8 cellular contexts compared by ENCODE assay signal in genomic region chr16:89722392-89723278, GRCh38. TPM values are rescaled to one million over a fixed set of nuclear protein-coding genes. Genes with fewer than 3 reads are reported as not detected.
DNase-seq lines count a peak whose midpoint lies in the region; ATAC-seq and TF ChIP-seq lines count a peak whose summit lies in the region.

No MANE protein-coding gene starts in this region.

- H3K23ac ChIP-seq in trophoblast cell (ENCODE audit: low read length), result no peak overlapping the region

- H3K27me3 ChIP-seq in BE2C, result no peaks in the 10 kb centered on the region
- peaks cover 60% of the 10 kb centered on the region for H3K27me3 ChIP-seq in GM23338 (ENCODE audit: insufficient read depth)
- H3K27me3 ChIP-seq in Peyer's patch, result no peaks in the 10 kb centered on the region
- no peaks in the 10 kb centered on the region for H3K27me3 ChIP-seq in trophoblast cell (ENCODE audit: insufficient read depth, low read length)

- no peak overlapping the region for H3K14ac ChIP-seq in trophoblast cell (ENCODE audit: low read length)

- H4K8ac ChIP-seq in trophoblast cell (ENCODE audit: low read depth, low read length), result no peak overlapping the region

- peak overlapping the region; percentile 72; the same call in 1 of the 2 replicates for H2AFZ ChIP-seq in GM23338
- H2AFZ ChIP-seq in trophoblast cell (ENCODE audit: insufficient read depth, low read length, poor library complexity), result no peak overlapping the region

- no peak overlapping the region for H2BK5ac ChIP-seq in trophoblast cell (ENCODE audit: low read depth, low read length, poor library complexity)

- H3K9me3 Mint-ChIP-seq in GM23338, result no peaks in the 10 kb centered on the region; the same call in 2 of the 3 replicates

- H3K9me2 ChIP-seq in GM23338 (ENCODE audit: insufficient read depth), result no peaks in the 10 kb centered on the region

- no peak overlapping the region for H3K27ac ChIP-seq in GM23338 (ENCODE audit: low read depth)
- H3K27ac ChIP-seq in Peyer's patch, result peak overlapping the region; percentile 98 to 99 (median 98)
- no peak overlapping the region for H3K27ac ChIP-seq in trophoblast cell (ENCODE audit: low read depth, low read length)

- peaks cover 24% of the 10 kb centered on the region for H3K36me3 Mint-ChIP-seq in GM23338 (ENCODE audit: low read depth)

- H3K4me3 Mint-ChIP-seq in GM23338, result peak overlapping the region; percentile 69

- H3K4ac ChIP-seq in trophoblast cell (ENCODE audit: low read depth, low read length), result no peak overlapping the region

- ATAC-seq in GM23338, result peak; percentile 5

- CTCF ChIA-PET in HEK293T (lab: Yijun Ruan, JAX), result no interaction called here

- no peak overlapping the region for H2BK120ac ChIP-seq in trophoblast cell (ENCODE audit: insufficient read depth, low read length, poor library complexity)

- H3K4me3 ChIP-seq in BE2C (ENCODE audit: low read depth, low read length), result peak overlapping the region; percentile 64
- peak overlapping the region; percentile 77 for H3K4me3 ChIP-seq in GM23338
- peak overlapping the region; percentile 82 to 98 (median 94) for H3K4me3 ChIP-seq in Peyer's patch
- H3K4me3 ChIP-seq in trophoblast cell (ENCODE audit: low read depth, low read length), result peak overlapping the region; percentile 95

- H3K9me3 ChIP-seq in BE2C (no peaks in the 10 kb centered on the region), Peyer's patch (no peaks in the 10 kb centered on the region), trophoblast cell (ENCODE audit: insufficient read depth, low read depth, low read length) (peaks cover 5% of the 10 kb centered on the region)

- POLR2A ChIA-PET in HEK293T (lab: Yijun Ruan, JAX), result interaction anchor here (0.6 kb wide), 1 partner anchor 12 kb away, joined by 3 read pairs; no protein-coding TSS in a partner anchor

- no peak overlapping the region for H2BK12ac ChIP-seq in trophoblast cell (ENCODE audit: low read length)

- TF ChIP-seq POLR2A in Peyer's patch (IDR thresholded peaks at IDR 0.05), result peak; percentile 70 to 77

- peaks cover 16% of the 10 kb centered on the region for H3K4me1 Mint-ChIP-seq in GM23338

- WGBS in trophoblast cell (ENCODE audit: extremely low coverage, insufficient coverage, insufficient read length), result no CpG with 5 or more reads among the region's 56 CpGs

- peaks cover 35% of the 10 kb centered on the region for H3F3A ChIP-seq in GM23338 (replicated peaks; ENCODE audit: low read depth)

- H3K18ac ChIP-seq in trophoblast cell (ENCODE audit: low read length), result no peak overlapping the region

- no peak overlapping the region for H2AK5ac ChIP-seq in trophoblast cell (ENCODE audit: low read length)

- H3K4me2 ChIP-seq in GM23338, result peak overlapping the region; percentile 93
- peak overlapping the region; percentile 93 for H3K4me2 ChIP-seq in trophoblast cell (ENCODE audit: low read length)

- H4K12ac ChIP-seq in trophoblast cell (ENCODE audit: low read depth, low read length), result no peak overlapping the region

- H3K9ac ChIP-seq in trophoblast cell (ENCODE audit: low read length), result peak overlapping the region; percentile 71

- H3K79me2 ChIP-seq in GM23338 (replicated peaks; ENCODE audit: insufficient read depth), result no peaks in the 10 kb centered on the region
- H3K79me2 ChIP-seq in trophoblast cell (ENCODE audit: control insufficient read depth, insufficient read depth, low read length, poor library complexity), result peaks cover 9% of the 10 kb centered on the region

- peaks cover 44% of the 10 kb centered on the region for H3K27me3 Mint-ChIP-seq in GM23338 (ENCODE audit: insufficient read depth, low read depth, poor library complexity)

- DNase-seq in BE2C, result no peak
- peak; percentile 60 for DNase-seq in GM23338 (ENCODE audit: low spot score)
- peak; percentile 71 to 95 (median 93) for DNase-seq in Peyer's patch
- peak; percentile 61 for DNase-seq in activated gamma-delta T cell (lab: John Stamatoyannopoulos, UW)
- DNase-seq in glomerular visceral epithelial cell (ENCODE audit: extremely low spot score), result peak; percentile 51
- no peak for DNase-seq in trophoblast cell
- no peak for DNase-seq in NCI-H69 (lab: John Stamatoyannopoulos, UW)
- no peak for DNase-seq in HEK293T (ENCODE audit: extremely low spot score)

- peaks cover 14% of the 10 kb centered on the region for H3K79me1 ChIP-seq in trophoblast cell (ENCODE audit: low read length)

- H3K4me1 ChIP-seq in BE2C (peaks cover 6% of the 10 kb centered on the region; the same call in 1 of the 2 replicates), GM23338 (ENCODE audit: insufficient read depth) (peaks cover 13% of the 10 kb centered on the region), Peyer's patch (peaks cover 13 to 40% (median 23%) of the 10 kb centered on the region in 4 donors), trophoblast cell (ENCODE audit: control insufficient read depth in 1 of 2, insufficient read depth in 2 of 2, low read length in 2 of 2) (peaks cover 8 to 13% of the 10 kb centered on the region in 2 experiments)

- no peak for TF ChIP-seq CTCF in BE2C (IDR thresholded peaks at IDR 0.05; ENCODE audit: low read depth, low read length)
- no peak for TF ChIP-seq CTCF in GM23338 (conservative IDR thresholded peaks at IDR 0.05; ENCODE audit: low read depth in 2 of 2)
- TF ChIP-seq CTCF in Peyer's patch (IDR thresholded peaks at IDR 0.05), result peak in 1 of 6 experiments; percentile 6

- peaks cover 27% of the 10 kb centered on the region for H3K36me3 ChIP-seq in BE2C
- H3K36me3 ChIP-seq in GM23338 (ENCODE audit: insufficient read depth), result 0 out of 2 replicates have a peak, but pooled peaks cover 4% of the 10 kb centered on the region
- peaks cover 0 to 47% (median 0%) of the 10 kb centered on the region in 3 donors for H3K36me3 ChIP-seq in Peyer's patch
- H3K36me3 ChIP-seq in trophoblast cell (ENCODE audit: control insufficient read depth in 1 of 2, insufficient read depth in 2 of 2, low read length in 2 of 2), result peaks cover 25 to 31% of the 10 kb centered on the region in 2 experiments

- peaks cover 14% of the 10 kb centered on the region; the same call in 1 of the 2 replicates for H4K20me1 ChIP-seq in GM23338 (replicated peaks; ENCODE audit: insufficient read depth)

- H3K27ac Mint-ChIP-seq in GM23338, result no peak overlapping the region

- H4K91ac ChIP-seq in trophoblast cell (ENCODE audit: low read depth, low read length), result no peak overlapping the region

TF ChIP-seq in GM23338, 12 proteins besides CTCF, POLR2A, EP300 and RAD21:
- TF ChIP-seq EZH2phosphoT487 (IDR thresholded peaks at IDR 0.05; ENCODE audit: unreplicated experiment) (no peak), ZNF114 (CRISPR knock-in tag; IDR thresholded peaks at IDR 0.05) (no peak)
- TF ChIP-seq, protein P1, sequence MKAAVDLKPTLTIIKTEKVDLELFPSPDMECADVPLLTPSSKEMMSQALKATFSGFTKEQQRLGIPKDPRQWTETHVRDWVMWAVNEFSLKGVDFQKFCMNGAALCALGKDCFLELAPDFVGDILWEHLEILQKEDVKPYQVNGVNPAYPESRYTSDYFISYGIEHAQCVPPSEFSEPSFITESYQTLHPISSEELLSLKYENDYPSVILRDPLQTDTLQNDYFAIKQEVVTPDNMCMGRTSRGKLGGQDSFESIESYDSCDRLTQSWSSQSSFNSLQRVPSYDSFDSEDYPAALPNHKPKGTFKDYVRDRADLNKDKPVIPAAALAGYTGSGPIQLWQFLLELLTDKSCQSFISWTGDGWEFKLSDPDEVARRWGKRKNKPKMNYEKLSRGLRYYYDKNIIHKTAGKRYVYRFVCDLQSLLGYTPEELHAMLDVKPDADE (IDR thresholded peaks at IDR 0.05), result 0 out of 2 replicates have a peak, but pooled peaks have one; percentile 1

TF ChIP-seq in HEK293T, 16 proteins besides CTCF, POLR2A, EP300 and RAD21:
- TF ChIP-seq BHLHE40 (IDR thresholded peaks at IDR 0.05; ENCODE audit: borderline replicate concordance), result no peak

RNA-seq across cellular contexts. Expression of gene ZNF276, which starts 1.3 kb away (rescaled TPM):
- 73.7 TPM for polyA plus RNA-seq in BE2C (2012; ENCODE audit: insufficient read depth, insufficient read length, low read depth)
- 12.7 and 15.6 TPM in 2 replicates for total RNA-seq in GM23338 (2014; rRNA removed; shearing (Covaris generic))
- 3.4 and 4.3 TPM in 2 replicates for polyA plus RNA-seq in GM23338 (2016; fragmentation: Nextera tagmentation; extraction: Ambion mirVana)
- total RNA-seq in Peyer's patch, result 100 to 1,000 TPM in 3 of 4 donors, 10 to 100 TPM in 1; 59.0 to 270 (median 125) TPM
- 5.9 and 6.3 TPM in 2 replicates for polyA plus RNA-seq in trophoblast cell (2013)

RNA-seq across cellular contexts. Expression of gene VPS9D1, which starts 1.9 kb away (rescaled TPM):
- 26.0 TPM for polyA plus RNA-seq in BE2C (2012; ENCODE audit: insufficient read depth, insufficient read length, low read depth)
- total RNA-seq in GM23338 (2014; rRNA removed; shearing (Covaris generic)), result 1.8 and 2.1 TPM in 2 replicates
- polyA plus RNA-seq in GM23338 (2016; fragmentation: Nextera tagmentation; extraction: Ambion mirVana), result 2.0 and 2.2 TPM in 2 replicates
- 10 to 100 TPM; 14.9 to 45.9 (median 27.9) TPM for total RNA-seq in Peyer's patch
- 4.8 TPM in 2 replicates for polyA plus RNA-seq in trophoblast cell (2013)

RNA-seq across cellular contexts. Expression of gene SPATA2L, which starts 21.1 kb away (rescaled TPM):
- 16.8 TPM for polyA plus RNA-seq in BE2C (2012; ENCODE audit: insufficient read depth, insufficient read length, low read depth)
- total RNA-seq in GM23338 (2014; rRNA removed; shearing (Covaris generic)), result 23.4 and 26.2 TPM in 2 replicates
- 6.9 and 11.1 TPM in 2 replicates for polyA plus RNA-seq in GM23338 (2016; fragmentation: Nextera tagmentation; extraction: Ambion mirVana)
- 10 to 100 TPM; 19.0 to 44.7 (median 36.7) TPM for total RNA-seq in Peyer's patch
- polyA plus RNA-seq in trophoblast cell (2013), result 7.8 and 8.1 TPM in 2 replicates

RNA-seq across cellular contexts. Expression of gene CDK10, which starts 36.1 kb away (rescaled TPM):
- 147 TPM for polyA plus RNA-seq in BE2C (2012; ENCODE audit: insufficient read depth, insufficient read length, low read depth)
- total RNA-seq in GM23338 (2014; rRNA removed; shearing (Covaris generic)), result 53.2 and 64.6 TPM in 2 replicates
- 79.0 and 88.0 TPM in 2 replicates for polyA plus RNA-seq in GM23338 (2016; fragmentation: Nextera tagmentation; extraction: Ambion mirVana)
- 100 to 1,000 TPM in 3 of 4 donors, 10 to 100 TPM in 1; 97.9 to 198 (median 158) TPM for total RNA-seq in Peyer's patch
- polyA plus RNA-seq in trophoblast cell (2013), result 30.9 and 32.0 TPM in 2 replicates

Comparison
In these comparisons a context has a peak if more than half of its experiments do, and no peak if none do; other contexts are left out.
1. DNase-seq: peak in GM23338 (single experiment), Peyer's patch (3 of 3), activated gamma-delta T cell (single experiment) and glomerular visceral epithelial cell (single experiment); none in BE2C (single experiment), trophoblast cell (0 of 2), NCI-H69 (single experiment) and HEK293T (single experiment).
2. H3K27ac ChIP-seq: peak in Peyer's patch (4 of 4); none in GM23338 (single experiment) and trophoblast cell (single experiment).
3. Peak in every context shown above with its lines, with median percentiles within 50 percentile points of each other: H3K4me3 ChIP-seq.